8 cellular contexts compared by ENCODE assay signal in genomic region chr2:219029829-219030165, GRCh38. TPM values are rescaled to one million over a fixed set of nuclear protein-coding genes. Genes with fewer than 3 reads are reported as not detected.
A peak's percentile ranks its signal among the peaks of the same experiment; 100 is the strongest.
DNase-seq lines count a peak whose midpoint lies in the region; ATAC-seq, FAIRE-seq and TF ChIP-seq lines count a peak whose summit lies in the region.

No MANE protein-coding gene starts in this region.

- H3K27ac ChIP-seq in fibroblast of lung (ENCODE audit: insufficient read depth, low read length) (no peak overlapping the region), neural cell (ENCODE audit: low read length) (no peak overlapping the region)

- peak; percentile 67 for ATAC-seq in stimulated activated naive CD8-positive, alpha-beta T cell treated with anti-CD3 and anti-CD28 coated beads, Interleukin-15, Interleukin-2, amounts not matched to agents 100 U/mL and 50 U/mL, for 24 hours

- H3K4me1 ChIP-seq in fibroblast of lung (ENCODE audit: control insufficient read depth, extremely low read depth, insufficient read depth, low read length): no peaks in the 10 kb centered on the region

- no peaks in the 10 kb centered on the region for H3F3A ChIP-seq in neural cell (ENCODE audit: insufficient read depth, low read length, poor library complexity, severe bottlenecking)

- DNase-seq in AML-193 (lab: John Stamatoyannopoulos, UW): peak; percentile 54 to 56
- DNase-seq in GM19238 (ENCODE audit: insufficient read length, low spot score): peak; percentile 64
- DNase-seq in HTR-8/SVneo (ENCODE audit: insufficient read length, low spot score): peak; percentile 86
- peak; percentile 79 for DNase-seq in OCI-M1 (lab: John Stamatoyannopoulos, UW)
- DNase-seq in activated T-cell treated with anti-CD3 and anti-CD28 coated beads for 48 hours (ENCODE audit: low read depth): peak; percentile 68
- peak; percentile 49 to 69 for DNase-seq in fibroblast of lung (ENCODE audit: low read depth in 2 of 2)
- peak; percentile 80 for DNase-seq in stimulated activated naive CD8-positive, alpha-beta T cell treated with anti-CD3 and anti-CD28 coated beads, Interleukin-15, Interleukin-2, amounts not matched to agents 100 U/mL and 50 U/mL, for 24 hours

- H2AFZ ChIP-seq in fibroblast of lung (ENCODE audit: low read length) (no peak overlapping the region), neural cell (ENCODE audit: low read depth, low read length) (no peak overlapping the region)

- H3K4me3 ChIP-seq in fibroblast of lung (replicated peaks in 1 of 4; ENCODE audit: control extremely low read depth in 1 of 4, insufficient read depth in 1 of 4, low read depth in 3 of 4, low read length in 4 of 4): no peak overlapping the region
- H3K4me3 ChIP-seq in neural cell (ENCODE audit: low read length): no peak overlapping the region

- no peak overlapping the region for H3K9ac ChIP-seq in fibroblast of lung (ENCODE audit: insufficient read depth, low read length)
- H3K9ac ChIP-seq in neural cell (ENCODE audit: low read length): no peak overlapping the region

- no peaks in the 10 kb centered on the region for H3K9me3 ChIP-seq in fibroblast of lung (ENCODE audit: control insufficient read depth, insufficient read depth, low read depth, low read length)
- no peaks in the 10 kb centered on the region for H3K9me3 ChIP-seq in neural cell (ENCODE audit: low read length)

- H3K79me2 ChIP-seq in fibroblast of lung (ENCODE audit: control insufficient read depth, insufficient read depth, low read length) (no peaks in the 10 kb centered on the region), neural cell (replicated peaks; ENCODE audit: insufficient read depth, low read length) (no peaks in the 10 kb centered on the region)

- no peak for TF ChIP-seq EP300 in neural cell (conservative IDR thresholded peaks at IDR 0.05; ENCODE audit: poor library complexity, severe bottlenecking)

- H3K9me2 ChIP-seq in neural cell (ENCODE audit: insufficient read depth, low read length): no peaks in the 10 kb centered on the region

- H3K4me2 ChIP-seq in fibroblast of lung (ENCODE audit: extremely low read depth, insufficient read depth, low read length) (no peak overlapping the region), neural cell (ENCODE audit: low read length) (no peak overlapping the region)

- peak; percentile 85 for TF ChIP-seq RAD21 in neural cell (conservative IDR thresholded peaks at IDR 0.05)

- peak; percentile 85 to 90 for TF ChIP-seq CTCF in fibroblast of lung (conservative IDR thresholded peaks at IDR 0.05 in 1 of 2, IDR thresholded peaks at IDR 0.05 in 1 of 2; ENCODE audit: low read depth in 1 of 2, low read length in 2 of 2)
- TF ChIP-seq CTCF in neural cell (IDR thresholded peaks at IDR 0.05; ENCODE audit: poor library complexity, severe bottlenecking): peak; percentile 95

- H3K36me3 ChIP-seq in fibroblast of lung (ENCODE audit: control insufficient read depth, insufficient read depth, low read length) (no peaks in the 10 kb centered on the region), neural cell (ENCODE audit: insufficient read depth, low read length) (no peaks in the 10 kb centered on the region)

- peak; percentile 42 for FAIRE-seq in HTR-8/SVneo (lab: Jason Lieb, UNC)

- H3K27me3 ChIP-seq in fibroblast of lung (ENCODE audit: control insufficient read depth, insufficient read depth, low read length): peaks cover 9% of the 10 kb centered on the region
- H3K27me3 ChIP-seq in neural cell (ENCODE audit: insufficient read depth, low read depth, low read length): no peaks in the 10 kb centered on the region

- no peaks in the 10 kb centered on the region for H4K20me1 ChIP-seq in fibroblast of lung (ENCODE audit: control insufficient read depth, extremely low read depth, insufficient read depth, low read length)
- H4K20me1 ChIP-seq in neural cell (ENCODE audit: insufficient read depth): no peaks in the 10 kb centered on the region

TF ChIP-seq in neural cell, 6 proteins besides CTCF, POLR2A, EP300 and RAD21:
- TF ChIP-seq EZH2 (IDR thresholded peaks at IDR 0.05; ENCODE audit: borderline replicate concordance, insufficient read depth, low read length, poor library complexity, severe bottlenecking) (no peak), SMC3 (conservative IDR thresholded peaks at IDR 0.05; ENCODE audit: poor library complexity) (peak; percentile 90)

RNA-seq across cellular contexts. Expression of gene CFAP65, which starts 11.5 kb away (rescaled TPM):
- not detected in 2 replicates for total RNA-seq in fibroblast of lung
- not detected in 2 replicates for polyA plus RNA-seq in fibroblast of lung
- not detected in 2 replicates for polyA plus RNA-seq in fibroblast of lung (2012)
- polyA minus RNA-seq in fibroblast of lung (ENCODE audit: low replicate concordance): 0.15 TPM in 1 of 2 replicates, not detected in the other
- polyA plus RNA-seq in neural cell: 1.1 and 1.7 TPM in 2 replicates
- polyA minus RNA-seq in neural cell: 0.24 and 0.46 TPM in 2 replicates

RNA-seq across cellular contexts. Expression of gene IHH, which starts 30.9 kb away (rescaled TPM):
- total RNA-seq in fibroblast of lung: not detected in 2 replicates
- polyA plus RNA-seq in fibroblast of lung (not detected in 2 replicates), neural cell (0.36 TPM in 1 of 2 replicates, not detected in the other)
- 0.06 TPM in 1 of 2 replicates, not detected in the other for polyA plus RNA-seq in fibroblast of lung (2012)
- polyA minus RNA-seq in fibroblast of lung (ENCODE audit: low replicate concordance) (not detected in 2 replicates), neural cell (not detected in 2 replicates)

RNA-seq across cellular contexts. Expression of gene CRYBA2, which starts 36.6 kb away (rescaled TPM):
- not detected in 2 replicates for total RNA-seq in fibroblast of lung
- not detected in 2 replicates for polyA plus RNA-seq in fibroblast of lung
- not detected in 2 replicates for polyA plus RNA-seq in fibroblast of lung (2012)
- not detected in 2 replicates for polyA minus RNA-seq in fibroblast of lung (ENCODE audit: low replicate concordance)
- polyA plus RNA-seq in neural cell: not detected in 2 replicates
- polyA minus RNA-seq in neural cell: not detected in 2 replicates

RNA-seq across cellular contexts. Expression of gene FEV, which starts 44.8 kb away (rescaled TPM):
- total RNA-seq in fibroblast of lung: not detected in 2 replicates
- polyA plus RNA-seq in fibroblast of lung (not detected in 2 replicates), neural cell (not detected in 2 replicates)
- not detected in 2 replicates for polyA plus RNA-seq in fibroblast of lung (2012)
- polyA minus RNA-seq in fibroblast of lung (ENCODE audit: low replicate concordance) (not detected in 2 replicates), neural cell (not detected in 2 replicates)
